In the genomic region with DNA sequence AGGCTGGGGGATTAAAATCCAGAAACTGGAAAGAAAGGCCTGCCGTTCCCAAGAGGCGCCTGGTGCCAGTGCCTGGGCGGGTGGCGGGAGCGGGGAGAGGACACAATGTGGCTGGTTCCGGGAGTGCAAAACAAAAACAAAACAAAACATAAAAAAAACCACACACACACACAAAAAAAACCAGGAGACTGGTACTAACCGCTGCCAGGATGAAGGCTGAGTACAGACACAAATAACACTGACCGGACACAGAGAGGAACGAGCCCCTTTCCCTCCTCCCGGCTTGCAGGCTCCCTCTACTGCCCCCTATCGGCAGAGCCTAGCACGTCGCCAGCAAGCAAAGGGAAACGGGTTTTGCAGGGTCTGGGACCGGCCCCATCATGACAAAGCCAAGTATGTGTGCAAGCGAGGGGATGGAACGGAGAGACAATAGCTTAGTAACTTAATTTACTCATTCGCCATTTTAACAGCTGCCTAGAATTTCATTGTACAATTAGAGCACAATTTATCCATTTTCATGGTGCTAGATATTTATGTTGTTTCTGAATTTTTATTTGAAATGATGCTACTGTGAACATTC, we compare ENCODE assay signal across 8 cellular contexts. TPM values are rescaled to one million over a fixed set of nuclear protein-coding genes. Genes with fewer than 3 reads are reported as not detected.
DNase-seq lines count a peak whose midpoint lies in the region; ATAC-seq and TF ChIP-seq lines count a peak whose summit lies in the region.

No MANE protein-coding gene starts in this region.

- POLR2A ChIA-PET in AG04449 (lab: Yijun Ruan, JAX): no interaction called here

- CTCF ChIA-PET in AG04449 (lab: Yijun Ruan, JAX): interaction anchor here (0.6 to 8.0 kb wide), 85 partner anchors 8 to 1829 kb away, joined by 3 to 187 read pairs (median 4); a partner anchor contains a TSS

- TF ChIP-seq CTCF in AG04449 (IDR thresholded peaks at IDR 0.05; ENCODE audit: insufficient read depth, low read length, missing control alignments) (peak; percentile 98), lung (IDR thresholded peaks at IDR 0.05; ENCODE audit: control extremely low read depth, extremely low read depth) (peak; percentile 89)

- H3K9me3 ChIP-seq in lung (ENCODE audit: control insufficient read depth in 2 of 2, insufficient read depth in 1 of 2, low read length in 1 of 2): no peaks in the 10 kb centered on the region

- H3K27ac ChIP-seq in lung (ENCODE audit: low read depth in 1 of 2, low read length in 1 of 2): peak overlapping the region in 1 of 2 donors; percentile 49

- H3K36me3 ChIP-seq in lung (ENCODE audit: control insufficient read depth in 2 of 2, insufficient read depth in 2 of 2, low read length in 2 of 2): no peaks in the 10 kb centered on the region

- H3K4me1 ChIP-seq in lung (ENCODE audit: control insufficient read depth in 2 of 2, insufficient read depth in 2 of 2, low read length in 2 of 2): no peaks in the 10 kb centered on the region

- H3K4me3 ChIP-seq in AG04449 (ENCODE audit: low read depth, low read length) (peak overlapping the region; percentile 47), lung (no peak overlapping the region)

- no peak for DNase-seq in AG04449 (ENCODE audit: low read depth, low spot score)
- peak; percentile 80 for DNase-seq in NCI-H69 (lab: John Stamatoyannopoulos, UW)
- DNase-seq in activated CD4-positive, alpha-beta T cell treated with anti-CD3 and anti-CD28 coated beads, Interleukin-2, amount 50 U/mL, for 48 hours: peak; percentile 84 to 87
- peak; percentile 91 for DNase-seq in ecto neural progenitor cell (ENCODE audit: low spot score)
- peak; percentile 85 for DNase-seq in lung (ENCODE audit: low spot score)
- peak; percentile 54 to 61 (median 58) for DNase-seq in stimulated activated CD4-positive, alpha-beta T cell treated with anti-CD3 and anti-CD28 coated beads, TNF-alpha, amount 100 ng/mL, for 1 hour (ENCODE audit: low read depth in 3 of 3, low spot score in 1 of 3)

- WGBS in lung, 2 donors: 1 to 6% methylated on average over 18 of the region's 18 CpGs

- no peaks in the 10 kb centered on the region for H3K27me3 ChIP-seq in lung (ENCODE audit: control insufficient read depth, insufficient read depth)

- ATAC-seq in GM18517 (IDR thresholded peaks at IDR 0.05; ENCODE audit: unreplicated experiment) (peak; percentile 80), HG03135 (IDR thresholded peaks at IDR 0.05; ENCODE audit: unreplicated experiment) (peak; percentile 79), lung (ENCODE audit: insufficient read depth, low FRiP score) (peak; percentile 95)

RNA-seq across cellular contexts. Expression of a gene that starts 17.9 kb away (rescaled TPM):
- total RNA-seq in lung: 100 to 1,000 TPM in 1 of 2 donors, 10 to 100 TPM in 1; 58.8 to 153 TPM
- 10 to 100 TPM; 22.8 to 35.1 TPM for polyA plus RNA-seq in lung
